In the genomic region with DNA sequence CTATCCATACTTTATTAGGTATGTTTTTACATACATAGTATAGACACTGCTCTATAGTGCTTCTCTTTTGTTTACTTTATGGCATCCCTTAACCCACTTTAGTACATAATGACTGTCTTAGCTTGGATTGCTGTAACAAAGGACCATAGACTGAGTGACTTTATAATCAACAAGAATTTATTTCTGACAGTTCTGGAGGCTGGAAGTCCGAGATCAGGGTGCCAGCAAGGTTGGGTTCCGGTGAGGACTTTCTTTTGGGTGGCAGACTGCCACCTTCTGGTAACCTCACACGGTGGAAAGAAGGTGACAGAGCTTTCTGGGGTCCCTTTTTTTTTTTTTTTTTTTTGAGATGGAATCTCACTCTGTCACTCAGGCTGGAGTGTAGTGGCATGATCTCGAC, we compare ENCODE assay signal across 11 cellular contexts. TPM values are rescaled to one million over a fixed set of nuclear protein-coding genes. Genes with fewer than 3 reads are reported as not detected.
A peak's percentile ranks its signal among the peaks of the same experiment; 100 is the strongest.
DNase-seq lines count a peak whose midpoint lies in the region; ATAC-seq, FAIRE-seq and TF ChIP-seq lines count a peak whose summit lies in the region.
"Had no signal": no experiment of that assay in that cellular context is flagged by ENCODE, and none has a peak within 500 bp of the region (broad histone marks: within the 10 kb centered on the region; RNA-seq: fewer than 3 reads in every experiment).

No MANE protein-coding gene starts in this region.

- POLR2A ChIA-PET in WTC11 (lab: Charles Lee) (interaction anchor here (0.7 to 1.2 kb wide), 3 partner anchors 55 to 474 kb away, joined by 3 read pairs; no protein-coding TSS in a partner anchor), Caco-2 (lab: Charles Lee) (no interaction called here)

- H3K36me3 Mint-ChIP-seq in HFFc6 (ENCODE audit: low read depth), result no peaks in the 10 kb centered on the region
- no peaks in the 10 kb centered on the region for H3K36me3 Mint-ChIP-seq in WTC11
- no peaks in the 10 kb centered on the region for H3K36me3 Mint-ChIP-seq in Caco-2 (ENCODE audit: insufficient read depth, unreplicated experiment)

- ATAC-seq in WTC11 (peak; percentile 92), right lobe of liver (peak; percentile 23 to 64 (median 47))

- peak; percentile 50 for TF ChIP-seq CTCF in HFFc6 (IDR thresholded peaks at IDR 0.05)
- no peak for TF ChIP-seq CTCF in WTC11 (IDR thresholded peaks at IDR 0.05)
- TF ChIP-seq CTCF in right lobe of liver (IDR thresholded peaks at IDR 0.05), result peak in 3 of 4 donors; percentile 27 to 48 (median 31)
- no peak for TF ChIP-seq CTCF in Caco-2 (IDR thresholded peaks at IDR 0.05; ENCODE audit: insufficient read depth in 1 of 2, low read depth in 1 of 2, low read length in 1 of 2, severe bottlenecking in 1 of 2, unreplicated experiment in 1 of 2)

- intact Hi-C loops in right lobe of liver (cut with DNase I), result no loop called here
- intact Hi-C loops in Caco-2 (cut with micrococcal nuclease; ENCODE audit: unreplicated experiment), result no loop called here

- no peak overlapping the region for H3K4me3 Mint-ChIP-seq in HFFc6
- no peak overlapping the region for H3K4me3 Mint-ChIP-seq in WTC11
- H3K4me3 Mint-ChIP-seq in Caco-2 (ENCODE audit: unreplicated experiment), result no peak overlapping the region

- peaks cover 6% of the 10 kb centered on the region for H3K27me3 Mint-ChIP-seq in HFFc6 (ENCODE audit: insufficient read depth)
- H3K27me3 Mint-ChIP-seq in WTC11 (ENCODE audit: low read depth), result no peaks in the 10 kb centered on the region
- no peaks in the 10 kb centered on the region for H3K27me3 Mint-ChIP-seq in Caco-2 (ENCODE audit: insufficient read depth, unreplicated experiment)

- no peak overlapping the region for H3K4me3 ChIP-seq in right lobe of liver
- H3K4me3 ChIP-seq in Caco-2 (ENCODE audit: low read depth, low read length), result no peak overlapping the region
- H3K4me3 ChIP-seq: pancreas, thoracic aorta had no signal

- H3K9me3 Mint-ChIP-seq in HFFc6 (no peaks in the 10 kb centered on the region), WTC11 (no peaks in the 10 kb centered on the region), Caco-2 (ENCODE audit: unreplicated experiment) (peaks cover 23% of the 10 kb centered on the region)

- H3K36me3 ChIP-seq in right lobe of liver (no peaks in the 10 kb centered on the region), Caco-2 (ENCODE audit: control insufficient read depth, insufficient read depth, low read length) (no peaks in the 10 kb centered on the region)
- H3K36me3 ChIP-seq: pancreas, thoracic aorta had no signal

- DNase-seq in HFFc6 (no peak), WTC11 (ENCODE audit: low spot score) (peak; percentile 32), right lobe of liver (no peak), Caco-2 (no peak), NCI-H526 treated with DMSO at 0.1 percent for 48 hours (lab: John Stamatoyannopoulos, UW) (no peak)
- no peak for DNase-seq in stimulated activated CD4-positive, alpha-beta T cell treated with anti-CD3 and anti-CD28 coated beads, Interleukin-12 subunit alpha, Interleukin-12 subunit beta, amount 100 ng/mL, for 4 hours
- DNase-seq: DMS79 treated with DMSO at 0.1 percent for 48 hours, pancreas had no signal

- WGBS in right lobe of liver (ENCODE audit: insufficient coverage, low coverage, low lambda C conversion rate, missing lambda C conversion rate), result 24% methylated on average over 3 of the region's 4 CpGs

- no peaks in the 10 kb centered on the region for H3K4me1 Mint-ChIP-seq in HFFc6 (ENCODE audit: low read depth)
- no peaks in the 10 kb centered on the region for H3K4me1 Mint-ChIP-seq in WTC11
- H3K4me1 Mint-ChIP-seq in Caco-2 (ENCODE audit: low read depth, unreplicated experiment), result peaks cover 15% of the 10 kb centered on the region

- no peak overlapping the region for H3K27ac Mint-ChIP-seq in HFFc6
- no peak overlapping the region for H3K27ac Mint-ChIP-seq in WTC11
- no peak overlapping the region for H3K27ac Mint-ChIP-seq in Caco-2 (ENCODE audit: unreplicated experiment)

- H3K4me1 ChIP-seq in right lobe of liver, result no peaks in the 10 kb centered on the region
- peaks cover 34% of the 10 kb centered on the region for H3K4me1 ChIP-seq in Caco-2
- H3K4me1 ChIP-seq: pancreas had no signal

- FAIRE-seq in G401.6 (lab: Jason Lieb, UNC), result peak; percentile 33
- FAIRE-seq: pancreas, RCC 7860 had no signal

- H3K9me3 ChIP-seq in right lobe of liver (no peaks in the 10 kb centered on the region), Caco-2 (no peaks in the 10 kb centered on the region)
- H3K9me3 ChIP-seq: pancreas, thoracic aorta had no signal

- H3K27me3 ChIP-seq in right lobe of liver, result no peaks in the 10 kb centered on the region
- H3K27me3 ChIP-seq in Caco-2 (replicated peaks; ENCODE audit: control insufficient read depth, insufficient read depth, low read length), result no peaks in the 10 kb centered on the region
- H3K27me3 ChIP-seq: pancreas had no signal

- H3K27ac ChIP-seq in right lobe of liver, result no peak overlapping the region
- H3K27ac ChIP-seq: pancreas, thoracic aorta had no signal

- no TSS peak for BruUV-seq in Caco-2 (replicated peaks; lab: Mats Ljungman, UMichigan)

- CTCF ChIA-PET in WTC11 (lab: Charles Lee) (interaction anchor here (0.6 to 2.4 kb wide), 25 partner anchors 9 to 545 kb away, joined by 3 to 27 read pairs (median 4); a partner anchor contains a TSS), Caco-2 (lab: Charles Lee) (interaction anchor here (0.8 to 1.7 kb wide), 2 partner anchors 49 to 91 kb away, joined by 3 read pairs; a partner anchor contains a TSS)

- no peak for TF ChIP-seq POLR2A in right lobe of liver (IDR thresholded peaks at IDR 0.05)

TF ChIP-seq in WTC11, 78 proteins besides CTCF, POLR2A, EP300 and RAD21:
- no peak for TF ChIP-seq ZNF263 (CRISPR knock-in tag; IDR thresholded peaks at IDR 0.05; ENCODE audit: low read depth)
- TF ChIP-seq IRF2 (CRISPR knock-in tag; IDR thresholded peaks at IDR 0.05; ENCODE audit: borderline replicate concordance, low read depth), result no peak
- TF ChIP-seq, protein P1, sequence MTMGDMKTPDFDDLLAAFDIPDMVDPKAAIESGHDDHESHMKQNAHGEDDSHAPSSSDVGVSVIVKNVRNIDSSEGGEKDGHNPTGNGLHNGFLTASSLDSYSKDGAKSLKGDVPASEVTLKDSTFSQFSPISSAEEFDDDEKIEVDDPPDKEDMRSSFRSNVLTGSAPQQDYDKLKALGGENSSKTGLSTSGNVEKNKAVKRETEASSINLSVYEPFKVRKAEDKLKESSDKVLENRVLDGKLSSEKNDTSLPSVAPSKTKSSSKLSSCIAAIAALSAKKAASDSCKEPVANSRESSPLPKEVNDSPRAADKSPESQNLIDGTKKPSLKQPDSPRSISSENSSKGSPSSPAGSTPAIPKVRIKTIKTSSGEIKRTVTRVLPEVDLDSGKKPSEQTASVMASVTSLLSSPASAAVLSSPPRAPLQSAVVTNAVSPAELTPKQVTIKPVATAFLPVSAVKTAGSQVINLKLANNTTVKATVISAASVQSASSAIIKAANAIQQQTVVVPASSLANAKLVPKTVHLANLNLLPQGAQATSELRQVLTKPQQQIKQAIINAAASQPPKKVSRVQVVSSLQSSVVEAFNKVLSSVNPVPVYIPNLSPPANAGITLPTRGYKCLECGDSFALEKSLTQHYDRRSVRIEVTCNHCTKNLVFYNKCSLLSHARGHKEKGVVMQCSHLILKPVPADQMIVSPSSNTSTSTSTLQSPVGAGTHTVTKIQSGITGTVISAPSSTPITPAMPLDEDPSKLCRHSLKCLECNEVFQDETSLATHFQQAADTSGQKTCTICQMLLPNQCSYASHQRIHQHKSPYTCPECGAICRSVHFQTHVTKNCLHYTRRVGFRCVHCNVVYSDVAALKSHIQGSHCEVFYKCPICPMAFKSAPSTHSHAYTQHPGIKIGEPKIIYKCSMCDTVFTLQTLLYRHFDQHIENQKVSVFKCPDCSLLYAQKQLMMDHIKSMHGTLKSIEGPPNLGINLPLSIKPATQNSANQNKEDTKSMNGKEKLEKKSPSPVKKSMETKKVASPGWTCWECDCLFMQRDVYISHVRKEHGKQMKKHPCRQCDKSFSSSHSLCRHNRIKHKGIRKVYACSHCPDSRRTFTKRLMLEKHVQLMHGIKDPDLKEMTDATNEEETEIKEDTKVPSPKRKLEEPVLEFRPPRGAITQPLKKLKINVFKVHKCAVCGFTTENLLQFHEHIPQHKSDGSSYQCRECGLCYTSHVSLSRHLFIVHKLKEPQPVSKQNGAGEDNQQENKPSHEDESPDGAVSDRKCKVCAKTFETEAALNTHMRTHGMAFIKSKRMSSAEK (CRISPR knock-in tag; IDR thresholded peaks at IDR 0.05; ENCODE audit: borderline replicate concordance), result no peak
- TF ChIP-seq JAZF1 (CRISPR knock-in tag; IDR thresholded peaks at IDR 0.05), result no peak
- TF ChIP-seq, protein P2, sequence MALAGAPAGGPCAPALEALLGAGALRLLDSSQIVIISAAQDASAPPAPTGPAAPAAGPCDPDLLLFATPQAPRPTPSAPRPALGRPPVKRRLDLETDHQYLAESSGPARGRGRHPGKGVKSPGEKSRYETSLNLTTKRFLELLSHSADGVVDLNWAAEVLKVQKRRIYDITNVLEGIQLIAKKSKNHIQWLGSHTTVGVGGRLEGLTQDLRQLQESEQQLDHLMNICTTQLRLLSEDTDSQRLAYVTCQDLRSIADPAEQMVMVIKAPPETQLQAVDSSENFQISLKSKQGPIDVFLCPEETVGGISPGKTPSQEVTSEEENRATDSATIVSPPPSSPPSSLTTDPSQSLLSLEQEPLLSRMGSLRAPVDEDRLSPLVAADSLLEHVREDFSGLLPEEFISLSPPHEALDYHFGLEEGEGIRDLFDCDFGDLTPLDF (CRISPR knock-in tag; IDR thresholded peaks at IDR 0.05), result no peak

RNA-seq across cellular contexts. Expression of a gene that starts 48.6 kb away (rescaled TPM):
- 10 to 100 TPM in 2 of 6 experiments, 1 to 10 TPM in 4; 7.0 to 20.9 (median 8.4) TPM for total RNA-seq in HFFc6 (2021; fragmentation: NEBNext Ultra II Directional; extraction: Animal tissue kit (Norgen Biotek cat#: 25700))
- total RNA-seq in WTC11 (2021) (37.1 to 45.6 TPM (median 40.9 TPM) in 3 replicates), right lobe of liver (1 to 10 TPM; 3.8 to 9.2 (median 6.5) TPM), Caco-2 (2022) (145 and 151 TPM in 2 replicates)

Comparison
In these comparisons a context has a peak if more than half of its experiments do, and no peak if none do; other contexts are left out.
1. CTCF ChIP-seq: peak in HFFc6 (single experiment) and right lobe of liver (3 of 4); none in WTC11 (single experiment) and Caco-2 (0 of 2).